In the genomic region with DNA sequence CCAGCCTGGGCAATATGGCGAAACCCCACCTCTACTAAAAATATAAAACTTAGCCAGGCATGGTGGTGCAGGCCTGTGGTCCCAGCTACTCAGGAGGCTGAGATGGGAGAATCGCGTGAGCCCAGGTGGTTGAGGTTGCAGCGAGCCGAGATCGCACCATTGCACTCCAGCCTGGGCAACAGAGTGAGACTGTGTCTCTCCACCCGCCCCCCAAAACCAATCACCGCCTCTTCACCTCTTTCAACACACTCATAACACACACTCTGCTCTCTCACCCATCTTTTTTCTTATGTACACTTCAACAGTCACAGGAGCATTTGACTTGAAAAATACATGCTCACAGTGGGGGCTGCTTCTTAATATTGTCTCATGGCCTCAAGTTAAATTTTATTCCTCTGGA, we compare ENCODE assay signal across 16 cellular contexts.
A peak's percentile ranks its signal among the peaks of the same experiment; 100 is the strongest.
DNase-seq lines count a peak whose midpoint lies in the region; ATAC-seq and TF ChIP-seq lines count a peak whose summit lies in the region.
"Had no signal": no experiment of that assay in that cellular context is flagged by ENCODE, and none has a peak within 500 bp of the region (broad histone marks: within the 10 kb centered on the region; RNA-seq: fewer than 3 reads in every experiment).

No MANE protein-coding gene starts in this region.

- H3K4me1 ChIP-seq in OCI-LY7 (ENCODE audit: insufficient read depth, low read length, poor library complexity, severe bottlenecking): peaks cover 9% of the 10 kb centered on the region
- H3K4me1 ChIP-seq: colonic mucosa, prostate gland had no signal

- no peak overlapping the region for H3K4me3 Mint-ChIP-seq in stimulated activated memory B cell treated with anti-CD40 and anti-IgM and Interleukin-4, amounts not matched to agents 10 μg/mL and 1 μg/mL and 100 μg/mL, for 72 hours
- H3K4me3 Mint-ChIP-seq: activated CD8-positive, alpha-beta memory T cell treated with anti-CD3 and anti-CD28 coated beads, Interleukin-2, amount 10 ng/mL, durations not matched to agents 7 days and 5 days; natural killer cell had no signal

- H3K4me2 ChIP-seq in OCI-LY7 (ENCODE audit: low read length): no peak overlapping the region

- no peak for DNase-seq in OCI-LY7 (ENCODE audit: low spot score)
- no peak for DNase-seq in activated CD4-positive, CD25-positive, alpha-beta regulatory T cell (lab: John Stamatoyannopoulos, UW)
- DNase-seq in activated CD4-positive, alpha-beta T cell treated with anti-CD3 and anti-CD28 coated beads, Interleukin-2, amount 50 U/mL, for 4 hours: no peak
- DNase-seq: activated CD8-positive, alpha-beta memory T cell treated with anti-CD3 and anti-CD28 coated beads, Interleukin-2, amount 10 ng/mL, durations not matched to agents 7 days and 5 days; activated effector memory CD4-positive, alpha-beta T cell treated with anti-CD3 and anti-CD28 coated beads, Interleukin-2, amount 50 U/mL, for 16 hours; colonic mucosa; EL; natural killer cell; NCI-H2081; SW 1271 had no signal

- H3K4me3 ChIP-seq in OCI-LY7 (ENCODE audit: low read depth, low read length, poor library complexity, severe bottlenecking): no peak overlapping the region
- H3K4me3 ChIP-seq: colonic mucosa, lung, prostate gland had no signal

- H3K27ac Mint-ChIP-seq in stimulated activated memory B cell treated with anti-CD40 and anti-IgM and Interleukin-4, amounts not matched to agents 10 μg/mL and 1 μg/mL and 100 μg/mL, for 72 hours: no peak overlapping the region
- H3K27ac Mint-ChIP-seq: activated CD8-positive, alpha-beta memory T cell treated with anti-CD3 and anti-CD28 coated beads, Interleukin-2, amount 10 ng/mL, durations not matched to agents 7 days and 5 days; natural killer cell had no signal

- peaks cover 48% of the 10 kb centered on the region for H3K36me3 ChIP-seq in OCI-LY7 (ENCODE audit: insufficient read depth, low read length)
- H3K36me3 ChIP-seq: colonic mucosa, prostate gland had no signal

- no peaks in the 10 kb centered on the region for H4K20me1 ChIP-seq in OCI-LY7 (ENCODE audit: insufficient read depth, low read length)

- ATAC-seq in GM18907 (IDR thresholded peaks at IDR 0.05; ENCODE audit: unreplicated experiment) (peak; percentile 84), GM21723 (IDR thresholded peaks at IDR 0.05; ENCODE audit: unreplicated experiment) (peak; percentile 64), HG03108 (IDR thresholded peaks at IDR 0.05; ENCODE audit: unreplicated experiment) (peak; percentile 50)
- peak; percentile 55 for ATAC-seq in stimulated activated memory B cell treated with anti-CD40 and anti-IgM and Interleukin-4, amounts not matched to agents 10 μg/mL and 1 μg/mL and 100 μg/mL, for 72 hours
- ATAC-seq: activated CD8-positive, alpha-beta memory T cell treated with anti-CD3 and anti-CD28 coated beads, Interleukin-2, amount 10 ng/mL, durations not matched to agents 7 days and 5 days had no signal

- no peaks in the 10 kb centered on the region for H3K9me2 ChIP-seq in OCI-LY7 (ENCODE audit: insufficient read depth, low read length)

- H3K36me3 Mint-ChIP-seq in stimulated activated memory B cell treated with anti-CD40 and anti-IgM and Interleukin-4, amounts not matched to agents 10 μg/mL and 1 μg/mL and 100 μg/mL, for 72 hours: peaks cover 40% of the 10 kb centered on the region

- H3K27ac ChIP-seq in OCI-LY7 (ENCODE audit: low read depth, low read length, poor library complexity, severe bottlenecking): no peak overlapping the region
- H3K27ac ChIP-seq: colonic mucosa, prostate gland had no signal

- H3K9me3 Mint-ChIP-seq in stimulated activated memory B cell treated with anti-CD40 and anti-IgM and Interleukin-4, amounts not matched to agents 10 μg/mL and 1 μg/mL and 100 μg/mL, for 72 hours: no peaks in the 10 kb centered on the region
- H3K9me3 Mint-ChIP-seq: natural killer cell had no signal

- H3K79me2 ChIP-seq in OCI-LY7 (ENCODE audit: insufficient read depth, low read depth, low read length): no peaks in the 10 kb centered on the region

- CTCF ChIA-PET in OCI-LY7 (lab: Charles Lee; ENCODE audit: unreplicated experiment): interaction anchor here (1.7 kb wide), 1 partner anchor 168 kb away, joined by 7 read pairs; no protein-coding TSS in a partner anchor

- no peaks in the 10 kb centered on the region for H3K4me1 Mint-ChIP-seq in stimulated activated memory B cell treated with anti-CD40 and anti-IgM and Interleukin-4, amounts not matched to agents 10 μg/mL and 1 μg/mL and 100 μg/mL, for 72 hours

- BruUV-seq in OCI-LY7 (replicated peaks; lab: Mats Ljungman, UMichigan): no TSS peak

- H3K27me3 Mint-ChIP-seq in stimulated activated memory B cell treated with anti-CD40 and anti-IgM and Interleukin-4, amounts not matched to agents 10 μg/mL and 1 μg/mL and 100 μg/mL, for 72 hours: no peaks in the 10 kb centered on the region
- H3K27me3 Mint-ChIP-seq: activated CD8-positive, alpha-beta memory T cell treated with anti-CD3 and anti-CD28 coated beads, Interleukin-2, amount 10 ng/mL, durations not matched to agents 7 days and 5 days had no signal

- H2AFZ ChIP-seq in OCI-LY7 (ENCODE audit: low read length): no peak overlapping the region

- 0 out of 2 replicates have a peak, but pooled peaks cover 3% of the 10 kb centered on the region for H3K9me3 ChIP-seq in OCI-LY7 (ENCODE audit: low read length)
- H3K9me3 ChIP-seq: colonic mucosa, prostate gland had no signal

- POLR2A ChIA-PET in OCI-LY7 (lab: Charles Lee): interaction anchor here (0.7 to 1.5 kb wide), 4 partner anchors 14 to 168 kb away, joined by 3 to 5 read pairs (median 4); no protein-coding TSS in a partner anchor

- TF ChIP-seq CTCF in OCI-LY7 (conservative IDR thresholded peaks at IDR 0.05; ENCODE audit: low read length): no peak

- intact Hi-C loops in OCI-LY7 (cut with micrococcal nuclease; ENCODE audit: unreplicated experiment): no loop called here
